7 cellular contexts compared by ENCODE assay signal in the genomic region with DNA sequence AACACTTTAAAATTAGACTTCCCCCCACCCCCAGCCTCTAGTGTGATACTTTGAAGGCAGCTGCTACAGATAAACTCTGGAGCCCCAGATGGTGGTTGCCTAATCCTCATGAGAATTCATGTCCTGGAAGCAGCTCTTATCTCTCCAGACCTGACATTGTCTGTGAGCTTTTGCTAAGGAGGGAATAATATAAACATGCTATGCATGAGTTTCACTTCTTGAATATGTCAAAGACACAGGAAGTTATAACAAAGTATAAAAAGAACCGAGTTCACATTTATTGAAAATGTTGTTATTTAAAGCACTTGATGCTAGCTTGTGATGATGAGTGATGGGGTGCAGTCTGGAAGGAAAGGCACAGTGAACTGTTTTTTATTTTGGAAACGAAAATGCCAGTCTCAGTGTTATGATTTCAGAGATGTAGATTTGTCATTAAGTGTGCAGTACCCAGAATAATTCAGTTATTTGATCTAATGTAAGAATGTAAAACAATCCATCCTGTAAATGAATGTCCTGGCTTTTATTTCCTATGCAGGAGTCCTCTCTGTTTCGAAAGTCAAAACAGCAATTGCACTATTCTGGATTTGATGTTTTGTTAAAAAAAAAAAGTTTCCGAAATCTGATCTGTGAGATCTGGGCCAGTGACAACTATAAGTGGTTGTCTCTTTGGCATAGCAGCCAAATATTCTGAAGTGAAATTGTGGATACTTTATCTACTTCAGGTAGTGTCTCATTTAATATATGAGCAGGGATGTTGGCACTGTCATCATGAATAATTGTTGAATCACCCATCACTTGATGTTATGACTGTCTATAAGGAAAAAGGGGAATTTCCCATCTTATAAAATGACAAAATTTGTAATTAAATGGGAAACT.
DNase-seq lines count a peak whose midpoint lies in the region; ATAC-seq and TF ChIP-seq lines count a peak whose summit lies in the region.

No MANE protein-coding gene starts in this region.

- H3K9ac ChIP-seq in OCI-LY1 (ENCODE audit: low read length) (peak overlapping the region; percentile 35), fibroblast of lung (ENCODE audit: insufficient read depth, low read length) (no peak overlapping the region)

- H3K4me2 ChIP-seq in OCI-LY1 (ENCODE audit: low read length) (peak overlapping the region; percentile 44), fibroblast of lung (ENCODE audit: extremely low read depth, insufficient read depth, low read length) (peak overlapping the region; percentile 42)

- 0 out of 2 replicates have a peak, but pooled peaks cover 3% of the 10 kb centered on the region for H3F3A ChIP-seq in OCI-LY1 (ENCODE audit: insufficient read depth, low read length)

- H2AFZ ChIP-seq in OCI-LY1 (ENCODE audit: low read length) (no peak overlapping the region), fibroblast of lung (ENCODE audit: low read length) (no peak overlapping the region)

- peaks cover 14% of the 10 kb centered on the region for H3K36me3 Mint-ChIP-seq in type B pancreatic cell

- no peaks in the 10 kb centered on the region for H3K27me3 Mint-ChIP-seq in type B pancreatic cell

- H3K4me3 ChIP-seq in OCI-LY1 (ENCODE audit: low read depth, low read length, poor library complexity, severe bottlenecking) (peak overlapping the region; percentile 1), fibroblast of lung (replicated peaks in 1 of 4; ENCODE audit: control extremely low read depth in 1 of 4, insufficient read depth in 1 of 4, low read depth in 3 of 4, low read length in 4 of 4) (no peak overlapping the region)

- H3K4me1 ChIP-seq in OCI-LY1 (ENCODE audit: insufficient read depth, low read length, severe bottlenecking) (peaks cover 72% of the 10 kb centered on the region), fibroblast of lung (ENCODE audit: control insufficient read depth, extremely low read depth, insufficient read depth, low read length) (peaks cover 7% of the 10 kb centered on the region)

- H3K27me3 ChIP-seq in OCI-LY1 (ENCODE audit: insufficient read depth, low read length) (no peaks in the 10 kb centered on the region), fibroblast of lung (ENCODE audit: control insufficient read depth, insufficient read depth, low read length) (no peaks in the 10 kb centered on the region)

- H3K4me1 Mint-ChIP-seq in type B pancreatic cell (ENCODE audit: unreplicated experiment): peaks cover 32% of the 10 kb centered on the region

- H3K27ac Mint-ChIP-seq in type B pancreatic cell: no peak overlapping the region

- no peak for TF ChIP-seq CTCF in OCI-LY1 (IDR thresholded peaks at IDR 0.05; ENCODE audit: low read length)
- TF ChIP-seq CTCF in fibroblast of lung (conservative IDR thresholded peaks at IDR 0.05 in 1 of 2, IDR thresholded peaks at IDR 0.05 in 1 of 2; ENCODE audit: low read depth in 1 of 2, low read length in 2 of 2): no peak
- TF ChIP-seq CTCF in type B pancreatic cell (conservative IDR thresholded peaks at IDR 0.05): no peak

- peak overlapping the region; percentile 90 for H3K27ac ChIP-seq in OCI-LY1 (ENCODE audit: low read depth, low read length, poor library complexity, severe bottlenecking)
- H3K27ac ChIP-seq in fibroblast of lung (ENCODE audit: insufficient read depth, low read length): no peak overlapping the region

- H3K9me2 ChIP-seq in OCI-LY1 (ENCODE audit: low read depth, low read length): no peaks in the 10 kb centered on the region

- H4K20me1 ChIP-seq in OCI-LY1 (ENCODE audit: insufficient read depth, low read length) (no peaks in the 10 kb centered on the region), fibroblast of lung (ENCODE audit: control insufficient read depth, extremely low read depth, insufficient read depth, low read length) (no peaks in the 10 kb centered on the region)

- H3K9me3 Mint-ChIP-seq in type B pancreatic cell: no peaks in the 10 kb centered on the region

- H3K79me2 ChIP-seq in OCI-LY1 (ENCODE audit: insufficient read depth, low read length) (peaks cover 24% of the 10 kb centered on the region), fibroblast of lung (ENCODE audit: control insufficient read depth, insufficient read depth, low read length) (no peaks in the 10 kb centered on the region)

- DNase-seq in fibroblast of lung (ENCODE audit: low read depth in 2 of 2) (peak; percentile 38 to 45), type B pancreatic cell (ENCODE audit: extremely low spot score, unreplicated experiment) (no peak), AML-193 (lab: John Stamatoyannopoulos, UW) (no peak)

- H3K9me3 ChIP-seq in OCI-LY1 (ENCODE audit: low read length): no peaks in the 10 kb centered on the region
- H3K9me3 ChIP-seq in fibroblast of lung (ENCODE audit: control insufficient read depth, insufficient read depth, low read depth, low read length): no peaks in the 10 kb centered on the region

- H3K36me3 ChIP-seq in OCI-LY1 (ENCODE audit: insufficient read depth, low read length) (peaks cover 44% of the 10 kb centered on the region), fibroblast of lung (ENCODE audit: control insufficient read depth, insufficient read depth, low read length) (no peaks in the 10 kb centered on the region)

- ATAC-seq in GM18517 (IDR thresholded peaks at IDR 0.05; ENCODE audit: unreplicated experiment): peak; percentile 47
- peak; percentile 40 for ATAC-seq in HG02798 (IDR thresholded peaks at IDR 0.05; ENCODE audit: poor library complexity, unreplicated experiment)
- no peak for ATAC-seq in GM21390 (IDR thresholded peaks at IDR 0.05; ENCODE audit: unreplicated experiment)

- no peak overlapping the region for H3K4me3 Mint-ChIP-seq in type B pancreatic cell

Comparison
In these comparisons a context has a peak if more than half of its experiments do, and no peak if none do; other contexts are left out.
1. DNase-seq: peak in fibroblast of lung (2 of 2); none in type B pancreatic cell (single experiment) and AML-193 (0 of 2).